In genomic region chrX:56947695-56948094, GRCh38 we compare ENCODE assay signal across 25 cellular contexts. TPM values are rescaled to one million over a fixed set of nuclear protein-coding genes. Genes with fewer than 3 reads are reported as not detected.
DNase-seq lines count a peak whose midpoint lies in the region; ATAC-seq and TF ChIP-seq lines count a peak whose summit lies in the region.
"Had no signal": no experiment of that assay in that cellular context is flagged by ENCODE, and none has a peak within 500 bp of the region (broad histone marks: within the 10 kb centered on the region; RNA-seq: fewer than 3 reads in every experiment).

No MANE protein-coding gene starts in this region.

- POLR2A ChIA-PET in SK-N-SH (lab: Yijun Ruan, JAX): no interaction called here
- POLR2A ChIA-PET in OCI-LY7 (lab: Charles Lee): no interaction called here

- intact Hi-C loops in Right ventricle myocardium inferior (cut with DNase I): no loop called here
- intact Hi-C loops in OCI-LY7 (cut with micrococcal nuclease; ENCODE audit: unreplicated experiment): no loop called here

- TF ChIP-seq CTCF in SK-N-SH (IDR thresholded peaks at IDR 0.05): no peak
- TF ChIP-seq CTCF in VCaP (conservative IDR thresholded peaks at IDR 0.05): no peak
- TF ChIP-seq CTCF in fibroblast of the aortic adventitia (IDR thresholded peaks at IDR 0.05; ENCODE audit: insufficient read depth, low read length): no peak
- no peak for TF ChIP-seq CTCF in OCI-LY7 (conservative IDR thresholded peaks at IDR 0.05; ENCODE audit: low read length)

- DNase-seq in SK-N-SH: no peak
- DNase-seq in fibroblast of the aortic adventitia (ENCODE audit: low read depth): peak; percentile 32
- DNase-seq in T-helper 2 cell: no peak
- no peak for DNase-seq in Right ventricle myocardium inferior (ENCODE audit: missing footprints)
- no peak for DNase-seq in OCI-LY7 (ENCODE audit: low spot score)
- DNase-seq: activated CD4-positive, alpha-beta T cell treated with anti-CD3 and anti-CD28 coated beads, Interleukin-2, amount 50 U/mL, for 4 hours; activated gamma-delta T cell; BE2C; Caco-2; caudate nucleus; DND-41; erythroblast; H9; left ventricle myocardium superior; NCI-H1417; NCI-H2107; NCI-H510A treated with DMSO at 0.1 percent for 48 hours; spleen; stimulated activated CD4-positive, alpha-beta T cell treated with anti-CD3 and anti-CD28 coated beads, Interleukin-4, amount 100 ng/mL, for 4 hours; stimulated activated naive CD8-positive, alpha-beta T cell treated with anti-CD3 and anti-CD28 coated beads, Interleukin-15, amount 100 ng/mL, for 72 hours; T-helper 1 cell had no signal

- ATAC-seq in SK-N-SH treated with all-trans-retinoic acid at 6 μM for 48 hours: no peak
- no peak for ATAC-seq in GM18511 (IDR thresholded peaks at IDR 0.05; ENCODE audit: unreplicated experiment)
- no peak for ATAC-seq in Right ventricle myocardium inferior
- ATAC-seq: left ventricle myocardium superior; stimulated activated naive CD8-positive, alpha-beta T cell treated with anti-CD3 and anti-CD28 coated beads, Interleukin-15, amount 100 ng/mL, for 72 hours had no signal

- no peak overlapping the region; a peak in 1 of 4 replicates for H3K4me3 ChIP-seq in SK-N-SH (ENCODE audit: low read depth in 2 of 2, low read length in 1 of 2)
- no peak overlapping the region for H3K4me3 ChIP-seq in fibroblast of the aortic adventitia (ENCODE audit: low read depth, low read length)
- H3K4me3 ChIP-seq in OCI-LY7 (ENCODE audit: low read depth, low read length, poor library complexity, severe bottlenecking): no peak overlapping the region
- H3K4me3 ChIP-seq: adrenal gland, spleen had no signal

- CTCF ChIA-PET in SK-N-SH (lab: Yijun Ruan, JAX) (no interaction called here), OCI-LY7 (lab: Charles Lee; ENCODE audit: unreplicated experiment) (no interaction called here)

- H3K27ac ChIP-seq in SK-N-SH (ENCODE audit: low read depth in 2 of 2, low read length in 1 of 2) (no peak overlapping the region), VCaP (peak overlapping the region; percentile 67), OCI-LY7 (ENCODE audit: low read depth, low read length, poor library complexity, severe bottlenecking) (no peak overlapping the region)
- H3K27ac ChIP-seq: adrenal gland, spleen had no signal

- H2AFZ ChIP-seq in SK-N-SH (ENCODE audit: low read depth): no peak overlapping the region
- H2AFZ ChIP-seq in OCI-LY7 (ENCODE audit: low read length): no peak overlapping the region

- H3K79me2 ChIP-seq in SK-N-SH (ENCODE audit: insufficient read depth) (no peaks in the 10 kb centered on the region), OCI-LY7 (ENCODE audit: insufficient read depth, low read depth, low read length) (no peaks in the 10 kb centered on the region)

- H4K20me1 ChIP-seq in SK-N-SH (ENCODE audit: insufficient read depth) (no peaks in the 10 kb centered on the region), OCI-LY7 (ENCODE audit: insufficient read depth, low read length) (no peaks in the 10 kb centered on the region)

- no peak for TF ChIP-seq EP300 in SK-N-SH (IDR thresholded peaks at IDR 0.05; ENCODE audit: borderline replicate concordance in 1 of 2, low read depth in 1 of 2, low read length in 1 of 2)

- no peaks in the 10 kb centered on the region for H3K9me2 ChIP-seq in SK-N-SH
- H3K9me2 ChIP-seq in OCI-LY7 (ENCODE audit: insufficient read depth, low read length): no peaks in the 10 kb centered on the region

- no peaks in the 10 kb centered on the region for H3K9me3 ChIP-seq in SK-N-SH
- H3K9me3 ChIP-seq in OCI-LY7 (ENCODE audit: low read length): no peaks in the 10 kb centered on the region
- H3K9me3 ChIP-seq: adrenal gland, BE2C, Caco-2 had no signal

- no TSS peak for BruUV-seq in OCI-LY7 (replicated peaks; lab: Mats Ljungman, UMichigan)

- H3K4me1 ChIP-seq in SK-N-SH (ENCODE audit: control insufficient read depth in 1 of 2, insufficient read depth in 2 of 2, low read depth in 1 of 2, low read length in 1 of 2) (no peaks in the 10 kb centered on the region), OCI-LY7 (ENCODE audit: insufficient read depth, low read length, poor library complexity, severe bottlenecking) (no peaks in the 10 kb centered on the region)
- H3K4me1 ChIP-seq: adrenal gland, BE2C, spleen had no signal

- H3K27me3 ChIP-seq in SK-N-SH (ENCODE audit: insufficient read depth): no peaks in the 10 kb centered on the region
- H3K27me3 ChIP-seq: adrenal gland, BE2C, spleen had no signal

- no peak overlapping the region for H3K9ac ChIP-seq in SK-N-SH

- no peak overlapping the region for H3K4me2 ChIP-seq in SK-N-SH
- no peak overlapping the region for H3K4me2 ChIP-seq in OCI-LY7 (ENCODE audit: low read length)

- TF ChIP-seq RAD21 in SK-N-SH (IDR thresholded peaks at IDR 0.05; ENCODE audit: low read length): no peak

- no peaks in the 10 kb centered on the region for H3F3A ChIP-seq in SK-N-SH (replicated peaks; ENCODE audit: insufficient read depth)

- H3K36me3 ChIP-seq in SK-N-SH (replicated peaks in 1 of 2; ENCODE audit: control insufficient read depth in 1 of 2, insufficient read depth in 2 of 2, low read length in 1 of 2): no peaks in the 10 kb centered on the region
- H3K36me3 ChIP-seq in OCI-LY7 (ENCODE audit: insufficient read depth, low read length): no peaks in the 10 kb centered on the region
- H3K36me3 ChIP-seq: adrenal gland, BE2C, spleen had no signal

- 12% methylated on average over 2 of the region's 2 CpGs for WGBS in SK-N-SH (ENCODE audit: low lambda C conversion rate)

TF ChIP-seq in SK-N-SH, 30 proteins besides CTCF, POLR2A, EP300 and RAD21:
- TF ChIP-seq MXI1 (IDR thresholded peaks at IDR 0.05; ENCODE audit: low read depth, low read length) (no peak), MEF2A (IDR thresholded peaks at IDR 0.05; ENCODE audit: borderline replicate concordance, low read depth) (0 out of 2 replicates have a peak, but pooled peaks have one; percentile 32)

TF ChIP-seq in SK-N-SH treated with all-trans-retinoic acid at 6 μM for 48 hours, 23 proteins besides CTCF, POLR2A, EP300 and RAD21 (continues in another document):
- TF ChIP-seq ARNTL (CRISPR knock-in tag; IDR thresholded peaks at IDR 0.05; ENCODE audit: borderline replicate concordance, low read depth) (no peak), ESRRG (CRISPR knock-in tag; IDR thresholded peaks at IDR 0.05) (no peak), ZC3H10 (CRISPR knock-in tag; IDR thresholded peaks at IDR 0.05) (no peak), ZNF8 (CRISPR knock-in tag; IDR thresholded peaks at IDR 0.05) (no peak), PATZ1 (CRISPR knock-in tag; IDR thresholded peaks at IDR 0.05; ENCODE audit: borderline replicate concordance) (no peak), PPARA (CRISPR knock-in tag; IDR thresholded peaks at IDR 0.05; ENCODE audit: borderline replicate concordance) (no peak), ZFP30 (CRISPR knock-in tag; IDR thresholded peaks at IDR 0.05) (no peak), ZNF70 (CRISPR knock-in tag; IDR thresholded peaks at IDR 0.05) (no peak), TOX (CRISPR knock-in tag; IDR thresholded peaks at IDR 0.05; ENCODE audit: borderline replicate concordance) (no peak), TCF4 (CRISPR knock-in tag; IDR thresholded peaks at IDR 0.05; ENCODE audit: borderline replicate concordance) (no peak), GLIS3 (CRISPR knock-in tag; IDR thresholded peaks at IDR 0.05) (no peak), ISL1 (CRISPR knock-in tag; IDR thresholded peaks at IDR 0.05) (no peak), ZFP3 (CRISPR knock-in tag; IDR thresholded peaks at IDR 0.05) (no peak), OSR1 (CRISPR knock-in tag; IDR thresholded peaks at IDR 0.05) (no peak), SNAI2 (CRISPR knock-in tag; IDR thresholded peaks at IDR 0.05) (no peak)
- TF ChIP-seq, protein P1, sequence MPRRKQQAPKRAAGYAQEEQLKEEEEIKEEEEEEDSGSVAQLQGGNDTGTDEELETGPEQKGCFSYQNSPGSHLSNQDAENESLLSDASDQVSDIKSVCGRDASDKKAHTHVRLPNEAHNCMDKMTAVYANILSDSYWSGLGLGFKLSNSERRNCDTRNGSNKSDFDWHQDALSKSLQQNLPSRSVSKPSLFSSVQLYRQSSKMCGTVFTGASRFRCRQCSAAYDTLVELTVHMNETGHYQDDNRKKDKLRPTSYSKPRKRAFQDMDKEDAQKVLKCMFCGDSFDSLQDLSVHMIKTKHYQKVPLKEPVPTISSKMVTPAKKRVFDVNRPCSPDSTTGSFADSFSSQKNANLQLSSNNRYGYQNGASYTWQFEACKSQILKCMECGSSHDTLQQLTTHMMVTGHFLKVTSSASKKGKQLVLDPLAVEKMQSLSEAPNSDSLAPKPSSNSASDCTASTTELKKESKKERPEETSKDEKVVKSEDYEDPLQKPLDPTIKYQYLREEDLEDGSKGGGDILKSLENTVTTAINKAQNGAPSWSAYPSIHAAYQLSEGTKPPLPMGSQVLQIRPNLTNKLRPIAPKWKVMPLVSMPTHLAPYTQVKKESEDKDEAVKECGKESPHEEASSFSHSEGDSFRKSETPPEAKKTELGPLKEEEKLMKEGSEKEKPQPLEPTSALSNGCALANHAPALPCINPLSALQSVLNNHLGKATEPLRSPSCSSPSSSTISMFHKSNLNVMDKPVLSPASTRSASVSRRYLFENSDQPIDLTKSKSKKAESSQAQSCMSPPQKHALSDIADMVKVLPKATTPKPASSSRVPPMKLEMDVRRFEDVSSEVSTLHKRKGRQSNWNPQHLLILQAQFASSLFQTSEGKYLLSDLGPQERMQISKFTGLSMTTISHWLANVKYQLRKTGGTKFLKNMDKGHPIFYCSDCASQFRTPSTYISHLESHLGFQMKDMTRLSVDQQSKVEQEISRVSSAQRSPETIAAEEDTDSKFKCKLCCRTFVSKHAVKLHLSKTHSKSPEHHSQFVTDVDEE (CRISPR knock-in tag; IDR thresholded peaks at IDR 0.05): no peak

RNA-seq across cellular contexts. Expression of gene SPIN3, which starts 47.6 kb away (rescaled TPM):
- polyA plus RNA-seq in SK-N-SH (2012; rRNA removed): 10.0 and 12.6 TPM in 2 replicates
- 6.4 and 7.3 TPM in 2 replicates for polyA plus RNA-seq in SK-N-SH (2012; cell fraction: cytosol; rRNA removed)
- 40.2 and 51.3 TPM in 2 replicates for polyA plus RNA-seq in SK-N-SH (2012; cell fraction: nucleus; rRNA removed)
- 10.0 TPM in 2 replicates for total RNA-seq in fibroblast of the aortic adventitia (ENCODE audit: low replicate concordance)
- 3.1 TPM for total RNA-seq in Right ventricle myocardium inferior
- not detected in 2 replicates for total RNA-seq in OCI-LY7 (2014; rRNA removed; shearing (Covaris generic))
- not detected in 2 replicates for total RNA-seq in OCI-LY7 (2022)
